ENCODE assay signal across 21 cellular contexts in the genomic region with DNA sequence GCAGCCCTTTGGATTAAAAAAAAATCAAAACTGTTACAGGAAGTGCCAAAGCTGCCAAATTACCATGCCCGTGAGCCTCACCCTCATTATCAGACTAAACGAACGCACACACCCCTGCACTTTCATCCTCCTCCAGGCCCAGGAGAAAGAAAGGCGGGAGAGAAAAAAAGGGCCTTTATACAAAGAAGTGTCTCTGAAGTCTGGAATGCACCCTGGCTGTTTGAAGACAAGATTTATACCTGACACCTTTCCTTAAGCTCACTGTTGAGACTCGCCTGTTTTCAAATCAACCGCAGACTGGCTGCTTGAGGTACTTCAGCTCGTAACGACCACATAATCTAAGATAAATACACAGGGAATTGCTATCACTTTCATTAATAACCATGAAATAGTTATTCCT. TPM values are rescaled to one million over a fixed set of nuclear protein-coding genes. Genes with fewer than 3 reads are reported as not detected.
DNase-seq lines count a peak whose midpoint lies in the region; ATAC-seq and TF ChIP-seq lines count a peak whose summit lies in the region.
"Had no signal": no experiment of that assay in that cellular context is flagged by ENCODE, and none has a peak within 500 bp of the region (broad histone marks: within the 10 kb centered on the region; RNA-seq: fewer than 3 reads in every experiment).

No MANE protein-coding gene starts in this region.

- no peak overlapping the region for H3K27ac ChIP-seq in CD4-positive, alpha-beta T cell (ENCODE audit: low read depth, low read length)
- H3K27ac ChIP-seq in mucosa of rectum (ENCODE audit: low read depth in 2 of 2, low read length in 2 of 2) (peak overlapping the region; percentile 82 to 86), endodermal cell (ENCODE audit: low read depth, low read length) (no peak overlapping the region)
- H3K27ac ChIP-seq: A549, ovary, upper lobe of right lung had no signal

- peaks cover 5% of the 10 kb centered on the region for H3K9me3 Mint-ChIP-seq in activated CD4-positive, alpha-beta T cell treated with anti-CD3 and anti-CD28 coated beads for 36 hours (ENCODE audit: low read depth)
- H3K9me3 Mint-ChIP-seq in activated CD4-positive, alpha-beta T cell treated with anti-CD3 and anti-CD28 coated beads, Interleukin-2, amount 10 ng/mL, durations not matched to agents 24 days and 14 days, result peaks cover 4% of the 10 kb centered on the region
- peaks cover 4% of the 10 kb centered on the region for H3K9me3 Mint-ChIP-seq in CD4-positive, alpha-beta T cell
- H3K9me3 Mint-ChIP-seq in activated naive CD8-positive, alpha-beta T cell (ENCODE audit: low read depth), result peaks cover 3% of the 10 kb centered on the region
- H3K9me3 Mint-ChIP-seq in endodermal cell, result no peaks in the 10 kb centered on the region

- H3K36me3 Mint-ChIP-seq in activated CD4-positive, alpha-beta T cell treated with anti-CD3 and anti-CD28 coated beads for 36 hours (ENCODE audit: low read depth), result peaks cover 2% of the 10 kb centered on the region
- no peaks in the 10 kb centered on the region for H3K36me3 Mint-ChIP-seq in activated CD4-positive, alpha-beta T cell treated with anti-CD3 and anti-CD28 coated beads, Interleukin-2, amount 10 ng/mL, durations not matched to agents 24 days and 14 days (ENCODE audit: low read depth)
- peaks cover 42% of the 10 kb centered on the region for H3K36me3 Mint-ChIP-seq in CD4-positive, alpha-beta T cell (ENCODE audit: low read depth)
- H3K36me3 Mint-ChIP-seq in activated naive CD8-positive, alpha-beta T cell, result peaks cover 4% of the 10 kb centered on the region
- no peaks in the 10 kb centered on the region for H3K36me3 Mint-ChIP-seq in endodermal cell (ENCODE audit: low read depth)

- intact Hi-C loops in activated CD4-positive, alpha-beta T cell treated with anti-CD3 and anti-CD28 coated beads for 36 hours (cut with DNase I, micrococcal nuclease), result loop anchor here in 1 of 2 experiments (5.0 kb wide), 1 partner anchor 74 kb away; no protein-coding TSS in a partner anchor
- intact Hi-C loops in activated CD4-positive, alpha-beta T cell treated with anti-CD3 and anti-CD28 coated beads, Interleukin-2, amount 10 ng/mL, durations not matched to agents 24 days and 14 days (cut with micrococcal nuclease), result no loop called here
- intact Hi-C loops in CD4-positive, alpha-beta T cell (cut with DNase I, micrococcal nuclease), result loop anchor here in 1 of 2 experiments (1.0 to 2.0 kb wide), 3 partner anchors 8 to 75 kb away; partner anchors contain the start of gene EDAR

- H3K9me3 ChIP-seq in CD4-positive, alpha-beta T cell (ENCODE audit: control insufficient read depth, low read length), result peaks cover under 1% of the 10 kb centered on the region
- H3K9me3 ChIP-seq in mucosa of rectum (ENCODE audit: control insufficient read depth in 2 of 2, low read length in 2 of 2), result no peaks in the 10 kb centered on the region
- H3K9me3 ChIP-seq in endodermal cell (ENCODE audit: control insufficient read depth, low read length), result no peaks in the 10 kb centered on the region
- H3K9me3 ChIP-seq: ovary, upper lobe of right lung had no signal

- no peaks in the 10 kb centered on the region for H3K27me3 ChIP-seq in CD4-positive, alpha-beta T cell (ENCODE audit: control insufficient read depth, insufficient read depth, low read length)
- H3K27me3 ChIP-seq in mucosa of rectum (ENCODE audit: control insufficient read depth in 2 of 2, insufficient read depth in 2 of 2, low read length in 2 of 2), result no peaks in the 10 kb centered on the region
- peaks cover 56% of the 10 kb centered on the region for H3K27me3 ChIP-seq in endodermal cell (ENCODE audit: control insufficient read depth, insufficient read depth, low read length, poor library complexity, severe bottlenecking)
- H3K27me3 ChIP-seq: ovary, upper lobe of right lung had no signal

- peaks cover 61% of the 10 kb centered on the region for H3K4me1 Mint-ChIP-seq in activated CD4-positive, alpha-beta T cell treated with anti-CD3 and anti-CD28 coated beads for 36 hours
- peaks cover 7% of the 10 kb centered on the region for H3K4me1 Mint-ChIP-seq in activated CD4-positive, alpha-beta T cell treated with anti-CD3 and anti-CD28 coated beads, Interleukin-2, amount 10 ng/mL, durations not matched to agents 24 days and 14 days
- H3K4me1 Mint-ChIP-seq in CD4-positive, alpha-beta T cell (ENCODE audit: low read depth), result peaks cover 72% of the 10 kb centered on the region
- H3K4me1 Mint-ChIP-seq in activated naive CD8-positive, alpha-beta T cell (ENCODE audit: low read depth), result peaks cover 62% of the 10 kb centered on the region
- H3K4me1 Mint-ChIP-seq in endodermal cell, result peaks cover 14% of the 10 kb centered on the region

- WGBS in endodermal cell (ENCODE audit: insufficient coverage in 1 of 2, insufficient read length in 1 of 2), 2 experiments, result 82 to 86% methylated on average over 4 to 8 of the region's 8 CpGs

- H3K4me3 ChIP-seq in mucosa of rectum (ENCODE audit: low read length in 2 of 2) (no peak overlapping the region), endodermal cell (ENCODE audit: low read length) (no peak overlapping the region)
- H3K4me3 ChIP-seq: A549, ovary, upper lobe of right lung had no signal

- no peak for DNase-seq in activated CD4-positive, alpha-beta T cell treated with anti-CD3 and anti-CD28 coated beads for 36 hours
- DNase-seq in activated CD4-positive, alpha-beta T cell treated with anti-CD3 and anti-CD28 coated beads, Interleukin-2, amount 10 ng/mL, durations not matched to agents 24 days and 14 days, result no peak
- peak in 3 of 10 experiments; percentile 13 to 61 (median 32) for DNase-seq in CD4-positive, alpha-beta T cell
- DNase-seq in endodermal cell, result no peak
- DNase-seq in cerebellar nuclear complex (lab: John Stamatoyannopoulos, UW), result no peak
- DNase-seq: activated CD8-positive, alpha-beta memory T cell treated with anti-CD3 and anti-CD28 coated beads for 24 hours; effector memory CD4-positive, alpha-beta T cell; IMR-90; NCI-H2029 treated with DMSO at 0.1 percent for 48 hours; NCI-H526; ovary; stimulated activated CD4-positive, alpha-beta T cell treated with anti-CD3 and anti-CD28 coated beads, Interleukin-4, amount 100 ng/mL, for 4 hours; upper lobe of right lung had no signal

- peak overlapping the region; percentile 54 for H3K4me3 Mint-ChIP-seq in activated CD4-positive, alpha-beta T cell treated with anti-CD3 and anti-CD28 coated beads for 36 hours
- H3K4me3 Mint-ChIP-seq in activated CD4-positive, alpha-beta T cell treated with anti-CD3 and anti-CD28 coated beads, Interleukin-2, amount 10 ng/mL, durations not matched to agents 24 days and 14 days, result no peak overlapping the region
- peak overlapping the region; percentile 70 for H3K4me3 Mint-ChIP-seq in CD4-positive, alpha-beta T cell
- H3K4me3 Mint-ChIP-seq in activated naive CD8-positive, alpha-beta T cell, result peak overlapping the region; percentile 76
- no peak overlapping the region for H3K4me3 Mint-ChIP-seq in endodermal cell

- peak overlapping the region; percentile 82 for H3K27ac Mint-ChIP-seq in activated CD4-positive, alpha-beta T cell treated with anti-CD3 and anti-CD28 coated beads for 36 hours
- H3K27ac Mint-ChIP-seq in activated CD4-positive, alpha-beta T cell treated with anti-CD3 and anti-CD28 coated beads, Interleukin-2, amount 10 ng/mL, durations not matched to agents 24 days and 14 days, result no peak overlapping the region
- H3K27ac Mint-ChIP-seq in CD4-positive, alpha-beta T cell, result peak overlapping the region; percentile 90
- peak overlapping the region; percentile 85 for H3K27ac Mint-ChIP-seq in activated naive CD8-positive, alpha-beta T cell
- H3K27ac Mint-ChIP-seq in endodermal cell, result no peak overlapping the region

- POLR2A ChIA-PET in activated CD4-positive, alpha-beta T cell treated with anti-CD3 and anti-CD28 coated beads for 36 hours (lab: Charles Lee), result interaction anchor here (1.1 kb wide), 1 partner anchor 26 kb away, joined by 9 read pairs; no protein-coding TSS in a partner anchor
- POLR2A ChIA-PET in CD4-positive, alpha-beta T cell (lab: Charles Lee), result interaction anchor here (0.6 to 3.0 kb wide), 9 partner anchors 10 to 496 kb away, joined by 3 to 14 read pairs (median 4); no protein-coding TSS in a partner anchor

- ATAC-seq in activated CD4-positive, alpha-beta T cell treated with anti-CD3 and anti-CD28 coated beads for 36 hours, result peak; percentile 34
- peak; percentile 87 for ATAC-seq in CD4-positive, alpha-beta T cell (ENCODE audit: poor library complexity)
- no peak for ATAC-seq in HG03565 (IDR thresholded peaks at IDR 0.05; ENCODE audit: unreplicated experiment)
- ATAC-seq: A549, Panc1, SK-N-SH treated with all-trans-retinoic acid at 6 μM for 48 hours, upper lobe of right lung had no signal

- H3K36me3 ChIP-seq in mucosa of rectum (ENCODE audit: control insufficient read depth in 2 of 2, insufficient read depth in 2 of 2, low read length in 2 of 2), result no peaks in the 10 kb centered on the region
- H3K36me3 ChIP-seq in endodermal cell (ENCODE audit: control insufficient read depth, insufficient read depth, low read length), result no peaks in the 10 kb centered on the region
- H3K36me3 ChIP-seq: ovary, upper lobe of right lung had no signal

- H3K9ac ChIP-seq in mucosa of rectum (ENCODE audit: low read depth in 1 of 2, low read length in 2 of 2) (peak overlapping the region in 1 of 2 donors; percentile 60), endodermal cell (ENCODE audit: extremely low read depth, low read length, poor library complexity, severe bottlenecking) (no peak overlapping the region)

- no peaks in the 10 kb centered on the region for H3K27me3 Mint-ChIP-seq in activated CD4-positive, alpha-beta T cell treated with anti-CD3 and anti-CD28 coated beads for 36 hours
- H3K27me3 Mint-ChIP-seq in activated CD4-positive, alpha-beta T cell treated with anti-CD3 and anti-CD28 coated beads, Interleukin-2, amount 10 ng/mL, durations not matched to agents 24 days and 14 days, result no peaks in the 10 kb centered on the region
- H3K27me3 Mint-ChIP-seq in CD4-positive, alpha-beta T cell, result no peaks in the 10 kb centered on the region
- no peaks in the 10 kb centered on the region for H3K27me3 Mint-ChIP-seq in activated naive CD8-positive, alpha-beta T cell
- peaks cover 52% of the 10 kb centered on the region for H3K27me3 Mint-ChIP-seq in endodermal cell (ENCODE audit: insufficient read depth)

- no peak for TF ChIP-seq CTCF in CD4-positive, alpha-beta T cell (IDR thresholded peaks at IDR 0.05)
- TF ChIP-seq CTCF in endodermal cell (conservative IDR thresholded peaks at IDR 0.05), result no peak

- H3K4me1 ChIP-seq in mucosa of rectum (ENCODE audit: control insufficient read depth in 2 of 2, insufficient read depth in 2 of 2, low read length in 2 of 2) (peaks cover 23 to 26% of the 10 kb centered on the region in 2 donors), endodermal cell (ENCODE audit: control insufficient read depth, insufficient read depth, low read length) (peaks cover 13% of the 10 kb centered on the region)
- H3K4me1 ChIP-seq: A549, upper lobe of right lung had no signal

- CTCF ChIA-PET in activated CD4-positive, alpha-beta T cell treated with anti-CD3 and anti-CD28 coated beads for 36 hours (lab: Charles Lee), result interaction anchor here (0.6 to 3.4 kb wide), 9 partner anchors 8 to 1908 kb away, joined by 3 to 35 read pairs (median 4); partner anchors contain the start of gene EDAR
- CTCF ChIA-PET in CD4-positive, alpha-beta T cell (lab: Charles Lee), result interaction anchor here (1.3 to 1.9 kb wide), 4 partner anchors 28 to 32 kb away, joined by 3 to 6 read pairs (median 5); no protein-coding TSS in a partner anchor

RNA-seq across cellular contexts. Expression of gene EDAR, which starts 31.0 kb away (rescaled TPM):
- total RNA-seq in activated CD4-positive, alpha-beta T cell treated with anti-CD3 and anti-CD28 coated beads for 36 hours, result under 1 TPM; 0.78 to 0.81 TPM
- total RNA-seq in activated CD4-positive, alpha-beta T cell treated with anti-CD3 and anti-CD28 coated beads, Interleukin-2, amount 10 ng/mL, durations not matched to agents 24 days and 14 days, result 0.56 and 0.62 TPM in 2 replicates
- total RNA-seq in CD4-positive, alpha-beta T cell, result 10 to 100 TPM in 1 of 2 experiments, 1 to 10 TPM in 1; 9.4 to 10.3 TPM
- not detected for total RNA-seq in endodermal cell
- 0.32 TPM for polyA plus RNA-seq in endodermal cell (2013, experiment 1 of 2)
- 0.62 TPM for polyA plus RNA-seq in endodermal cell (2013, experiment 2 of 2)
- total RNA-seq: fibroblast of villous mesenchyme, IMR-90, skeletal muscle tissue had no signal
- polyA plus RNA-seq: IMR-90 had no signal

Comparison
In these comparisons a context has a peak if more than half of its experiments do, and no peak if none do; other contexts are left out.
1. H3K27ac Mint-ChIP-seq: peak in activated CD4-positive, alpha-beta T cell treated with anti-CD3 and anti-CD28 coated beads for 36 hours (single experiment), CD4-positive, alpha-beta T cell (single experiment) and activated naive CD8-positive, alpha-beta T cell (single experiment); none in activated CD4-positive, alpha-beta T cell treated with anti-CD3 and anti-CD28 coated beads, Interleukin-2, amount 10 ng/mL, durations not matched to agents 24 days and 14 days (single experiment) and endodermal cell (single experiment).
2. H3K4me3 Mint-ChIP-seq: peak in activated CD4-positive, alpha-beta T cell treated with anti-CD3 and anti-CD28 coated beads for 36 hours (single experiment), CD4-positive, alpha-beta T cell (single experiment) and activated naive CD8-positive, alpha-beta T cell (single experiment); none in activated CD4-positive, alpha-beta T cell treated with anti-CD3 and anti-CD28 coated beads, Interleukin-2, amount 10 ng/mL, durations not matched to agents 24 days and 14 days (single experiment) and endodermal cell (single experiment).
3. H3K27ac ChIP-seq: peak in mucosa of rectum (2 of 2); none in CD4-positive, alpha-beta T cell (single experiment) and endodermal cell (single experiment).